31 cellular contexts compared by ENCODE assay signal in genomic region chr10:43440782-43441134, GRCh38.
"Had no signal": no experiment of that assay in that cellular context is flagged by ENCODE, and none has a peak within 500 bp of the region (broad histone marks: within the 10 kb centered on the region; RNA-seq: fewer than 3 reads in every experiment).

No MANE protein-coding gene starts in this region.

- H3K27ac ChIP-seq: adrenal gland, body of pancreas, colonic mucosa, gastrocnemius medialis, neural progenitor cell, right atrium auricular region, tibial nerve, WERI-Rb-1 had no signal

- H3K9ac ChIP-seq: neural progenitor cell had no signal

- H3K4me2 ChIP-seq: neural progenitor cell had no signal

- H3K27ac Mint-ChIP-seq: activated CD4-positive, alpha-beta memory T cell treated with anti-CD3 and anti-CD28 coated beads, Interleukin-2, amount 10 ng/mL, durations not matched to agents 7 days and 5 days; activated CD4-positive, alpha-beta T cell treated with anti-CD3 and anti-CD28 coated beads, Interleukin-2, amount 10 ng/mL, durations not matched to agents 7 days and 5 days; activated naive CD4-positive, alpha-beta T cell treated with anti-CD3 and anti-CD28 coated beads, Interleukin-2, amount 50 U/mL, for 72 hours; activated T-helper 2 cell treated with anti-CD3 and anti-CD28 coated beads, Interferon-gamma antibody, Interleukin-2, Interleukin-4, amounts not matched to agents 10 μg/mL and 5 μg/mL and 100 μg/mL, durations not matched to agents 14 hours and 24 hours and 36 hours; mesothelial cell of epicardium; neural progenitor cell; T-helper 1 cell treated with Interleukin-12 subunit alpha and Interleukin-12 subunit beta and Interleukin-4 antibody, amounts not matched to agents 30 μg/mL and 1 μg/mL, for 36 hours had no signal

- H2AFZ ChIP-seq: neural progenitor cell had no signal

- FAIRE-seq: TTC549 had no signal

- ATAC-seq: activated naive CD4-positive, alpha-beta T cell treated with anti-CD3 and anti-CD28 coated beads, Interleukin-2, amount 50 U/mL, for 72 hours; activated T-cell treated with anti-CD3 and anti-CD28 coated beads, Interleukin-2, amount 50 U/mL, for 4 hours; body of pancreas; gastrocnemius medialis; left cardiac atrium; left ventricle myocardium superior; naive thymus-derived CD8-positive, alpha-beta T cell had no signal

- H3K27me3 Mint-ChIP-seq: activated CD4-positive, alpha-beta memory T cell treated with anti-CD3 and anti-CD28 coated beads, Interleukin-2, amount 10 ng/mL, durations not matched to agents 7 days and 5 days; activated CD4-positive, alpha-beta T cell treated with anti-CD3 and anti-CD28 coated beads, Interleukin-2, amount 10 ng/mL, durations not matched to agents 7 days and 5 days; naive thymus-derived CD8-positive, alpha-beta T cell had no signal

- DNase-seq: activated CD4-positive, alpha-beta memory T cell treated with anti-CD3 and anti-CD28 coated beads, Interleukin-2, amount 10 ng/mL, durations not matched to agents 7 days and 5 days; activated CD4-positive, alpha-beta T cell treated with anti-CD3 and anti-CD28 coated beads for 1 hour; activated CD4-positive, alpha-beta T cell treated with anti-CD3 and anti-CD28 coated beads, Interleukin-2, amount 10 ng/mL, durations not matched to agents 7 days and 5 days; activated naive CD4-positive, alpha-beta T cell; activated T-cell treated with anti-CD3 and anti-CD28 coated beads, Interleukin-2, amount 50 U/mL, for 4 hours; adrenal gland; aorta; body of pancreas; cerebellar nuclear complex; colonic mucosa; effector CD8-positive, alpha-beta T cell; erythroblast; gastrocnemius medialis; glutamatergic neuron; islet precursor cell; left cardiac atrium; left ventricle myocardium superior; naive thymus-derived CD8-positive, alpha-beta T cell; stimulated activated CD4-positive, alpha-beta T cell treated with anti-CD3 and anti-CD28 coated beads, Interleukin-2, amount 100 ng/mL, for 48 hours; stimulated activated naive CD4-positive, alpha-beta T cell treated with Interleukin-2 at 50 U/mL for 16 hours; SW 1271; T-helper 9 cell; WERI-Rb-1 had no signal

- H3K4me3 ChIP-seq: adrenal gland, body of pancreas, colonic mucosa, gastrocnemius medialis, neural progenitor cell, right atrium auricular region, tibial nerve had no signal

- H3K9me3 Mint-ChIP-seq: activated naive CD4-positive, alpha-beta T cell treated with anti-CD3 and anti-CD28 coated beads, Interleukin-2, amount 50 U/mL, for 72 hours; activated T-cell treated with anti-CD3 and anti-CD28 coated beads, Interleukin-2, amount 50 U/mL, for 4 hours had no signal

- H3K9me3 ChIP-seq: adrenal gland, body of pancreas, colonic mucosa, gastrocnemius medialis, right atrium auricular region, tibial nerve had no signal

- H3K4me1 ChIP-seq: colonic mucosa, neural progenitor cell had no signal

- H3K4me3 Mint-ChIP-seq: activated CD4-positive, alpha-beta memory T cell treated with anti-CD3 and anti-CD28 coated beads, Interleukin-2, amount 10 ng/mL, durations not matched to agents 7 days and 5 days; activated CD4-positive, alpha-beta T cell treated with anti-CD3 and anti-CD28 coated beads, Interleukin-2, amount 10 ng/mL, durations not matched to agents 7 days and 5 days; activated T-cell treated with anti-CD3 and anti-CD28 coated beads, Interleukin-2, amount 50 U/mL, for 4 hours; mesothelial cell of epicardium; naive thymus-derived CD8-positive, alpha-beta T cell; neural progenitor cell; T-helper 1 cell treated with Interleukin-12 subunit alpha and Interleukin-12 subunit beta and Interleukin-4 antibody, amounts not matched to agents 30 μg/mL and 1 μg/mL, for 36 hours had no signal

- H3K36me3 ChIP-seq: adrenal gland, colonic mucosa, gastrocnemius medialis, neural progenitor cell, right atrium auricular region, tibial nerve, WERI-Rb-1 had no signal

- H3K27me3 ChIP-seq: adrenal gland, body of pancreas, colonic mucosa, gastrocnemius medialis, right atrium auricular region, tibial nerve had no signal
